9 cellular contexts compared by ENCODE assay signal in the genomic region with DNA sequence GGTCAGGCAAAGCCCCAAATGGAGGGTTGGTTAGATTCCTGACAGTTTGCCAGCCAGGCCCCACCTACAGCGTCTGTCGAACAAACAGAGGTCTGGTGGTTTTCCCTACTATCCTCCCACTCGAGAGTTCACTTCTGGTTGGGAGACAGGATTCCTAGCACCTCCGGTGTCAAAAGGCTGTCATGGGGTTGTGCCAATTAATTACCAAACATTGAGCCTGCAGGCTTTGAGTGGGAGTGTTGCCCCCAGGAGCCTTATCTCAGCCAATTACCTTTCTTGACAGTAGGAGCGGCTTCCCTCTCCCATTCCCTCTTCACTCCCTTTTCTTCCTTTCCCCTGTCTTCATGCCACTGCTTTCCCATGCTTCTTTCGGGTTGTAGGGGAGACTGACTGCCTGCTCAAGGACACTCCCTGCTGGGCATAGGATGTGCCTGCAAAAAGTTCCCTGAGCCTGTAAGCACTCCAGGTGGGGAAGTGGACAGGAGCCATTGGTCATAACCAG. TPM values are rescaled to one million over a fixed set of nuclear protein-coding genes. Genes with fewer than 3 reads are reported as not detected.
DNase-seq lines count a peak whose midpoint lies in the region; ATAC-seq and TF ChIP-seq lines count a peak whose summit lies in the region.
"Had no signal": no experiment of that assay in that cellular context is flagged by ENCODE, and none has a peak within 500 bp of the region (broad histone marks: within the 10 kb centered on the region; RNA-seq: fewer than 3 reads in every experiment).

No MANE protein-coding gene starts in this region.

- H3K27ac ChIP-seq in AG04450 (ENCODE audit: low read depth, low read length) (no peak overlapping the region), GM23338 (ENCODE audit: low read depth) (peak overlapping the region; percentile 50; the same call in 1 of the 2 replicates), VCaP (peak overlapping the region; percentile 1; the same call in 1 of the 2 replicates)

- H3K4me3 Mint-ChIP-seq in GM23338 = no peak overlapping the region
- H3K4me3 Mint-ChIP-seq in immature natural killer cell = no peak overlapping the region
- H3K4me3 Mint-ChIP-seq: T-helper 1 cell treated with Interleukin-12 subunit alpha and Interleukin-12 subunit beta and Interleukin-4 antibody, amounts not matched to agents 30 μg/mL and 1 μg/mL, for 36 hours had no signal

- H3F3A ChIP-seq in GM23338 (replicated peaks; ENCODE audit: low read depth) = peaks cover 35% of the 10 kb centered on the region

- H3K27ac Mint-ChIP-seq in GM23338 (no peak overlapping the region), immature natural killer cell (peak overlapping the region in 1 of 6 donors; percentile 17)
- H3K27ac Mint-ChIP-seq: T-helper 1 cell treated with Interleukin-12 subunit alpha and Interleukin-12 subunit beta and Interleukin-4 antibody, amounts not matched to agents 30 μg/mL and 1 μg/mL, for 36 hours had no signal

- TF ChIP-seq CTCF in AG04450 (IDR thresholded peaks at IDR 0.05; ENCODE audit: low read depth, low read length) (peak; percentile 55), GM23338 (conservative IDR thresholded peaks at IDR 0.05; ENCODE audit: low read depth in 2 of 2) (peak; percentile 50 to 66), VCaP (conservative IDR thresholded peaks at IDR 0.05) (peak; percentile 73)

- no peaks in the 10 kb centered on the region; the same call in 1 of the 2 replicates for H3K4me1 ChIP-seq in GM23338 (ENCODE audit: insufficient read depth)

- H3K9me3 ChIP-seq in AG04450 (ENCODE audit: control insufficient read depth, insufficient read depth, low read length) = no peaks in the 10 kb centered on the region

- H4K20me1 ChIP-seq in GM23338 (replicated peaks; ENCODE audit: insufficient read depth) = peaks cover 12% of the 10 kb centered on the region

- no peak overlapping the region for H3K4me3 ChIP-seq in AG04450 (ENCODE audit: low read depth, low read length)
- no peak overlapping the region for H3K4me3 ChIP-seq in GM23338

- H3K9me2 ChIP-seq in GM23338 (ENCODE audit: insufficient read depth) = no peaks in the 10 kb centered on the region; the same call in 1 of the 2 replicates

- H3K36me3 ChIP-seq in GM23338 (ENCODE audit: insufficient read depth) = peaks cover 40% of the 10 kb centered on the region

- no peak for DNase-seq in AG04450 (ENCODE audit: low read depth, low spot score)
- peak; percentile 71 for DNase-seq in GM23338 (ENCODE audit: low spot score)
- peak; percentile 75 for DNase-seq in islet precursor cell
- DNase-seq in NCI-H2029 treated with DMSO at 0.1 percent for 48 hours (lab: John Stamatoyannopoulos, UW) = no peak
- DNase-seq in immature natural killer cell = no peak
- no peak for DNase-seq in DMS79 (lab: John Stamatoyannopoulos, UW)
- DNase-seq in stimulated activated CD4-positive, alpha-beta T cell treated with anti-CD3 and anti-CD28 coated beads, Interleukin-4, amount 100 ng/mL, for 1 hour = no peak

- POLR2A ChIA-PET in AG04450 (lab: Yijun Ruan, JAX) = no interaction called here

- peak; percentile 80 for ATAC-seq in GM23338

- H3K36me3 Mint-ChIP-seq in GM23338 (ENCODE audit: low read depth) (peaks cover 61% of the 10 kb centered on the region), immature natural killer cell (peaks cover 22 to 43% (median 29%) of the 10 kb centered on the region in 3 donors)

- H3K27me3 ChIP-seq in AG04450 (ENCODE audit: control insufficient read depth, insufficient read depth, low read length) = no peaks in the 10 kb centered on the region
- no peaks in the 10 kb centered on the region for H3K27me3 ChIP-seq in GM23338 (ENCODE audit: insufficient read depth)

- H3K79me2 ChIP-seq in GM23338 (replicated peaks; ENCODE audit: insufficient read depth) = no peaks in the 10 kb centered on the region

- CTCF ChIA-PET in AG04450 (lab: Charles Lee) = interaction anchor here (0.6 to 1.1 kb wide), 2 partner anchors 35 to 125 kb away, joined by 3 read pairs; no protein-coding TSS in a partner anchor

- H3K27me3 Mint-ChIP-seq in GM23338 (ENCODE audit: insufficient read depth, low read depth, poor library complexity) (peaks cover 9% of the 10 kb centered on the region), immature natural killer cell (ENCODE audit: low read depth in 3 of 3) (peaks cover 0 to 4% (median 0%) of the 10 kb centered on the region in 3 donors)

- H3K9me3 Mint-ChIP-seq in GM23338 (no peaks in the 10 kb centered on the region; the same call in 2 of the 3 replicates), immature natural killer cell (no peaks in the 10 kb centered on the region)
- H3K9me3 Mint-ChIP-seq: T-helper 1 cell treated with Interleukin-12 subunit alpha and Interleukin-12 subunit beta and Interleukin-4 antibody, amounts not matched to agents 30 μg/mL and 1 μg/mL, for 36 hours had no signal

- H2AFZ ChIP-seq in GM23338 = no peak overlapping the region

- H3K4me2 ChIP-seq in GM23338 = no peak overlapping the region

- H3K4me1 Mint-ChIP-seq in GM23338 (peaks cover 10% of the 10 kb centered on the region; the same call in 2 of the 3 replicates), immature natural killer cell (peaks cover 0 to 3% of the 10 kb centered on the region in 2 donors)

TF ChIP-seq in GM23338, 12 proteins besides CTCF, POLR2A, EP300 and RAD21:
- TF ChIP-seq POLR2AphosphoS5 (IDR thresholded peaks at IDR 0.05; ENCODE audit: low read depth) (no peak), EZH2 (IDR thresholded peaks at IDR 0.05; ENCODE audit: low read depth, unreplicated experiment) (no peak), STAT1 (IDR thresholded peaks at IDR 0.05; ENCODE audit: unreplicated experiment) (no peak), CREB1 (CRISPR knock-in tag; IDR thresholded peaks at IDR 0.05; ENCODE audit: low read depth) (no peak), NANOG (IDR thresholded peaks at IDR 0.05; ENCODE audit: borderline replicate concordance) (no peak), JUNB (IDR thresholded peaks at IDR 0.05; ENCODE audit: unreplicated experiment) (no peak)
- TF ChIP-seq, protein P1, sequence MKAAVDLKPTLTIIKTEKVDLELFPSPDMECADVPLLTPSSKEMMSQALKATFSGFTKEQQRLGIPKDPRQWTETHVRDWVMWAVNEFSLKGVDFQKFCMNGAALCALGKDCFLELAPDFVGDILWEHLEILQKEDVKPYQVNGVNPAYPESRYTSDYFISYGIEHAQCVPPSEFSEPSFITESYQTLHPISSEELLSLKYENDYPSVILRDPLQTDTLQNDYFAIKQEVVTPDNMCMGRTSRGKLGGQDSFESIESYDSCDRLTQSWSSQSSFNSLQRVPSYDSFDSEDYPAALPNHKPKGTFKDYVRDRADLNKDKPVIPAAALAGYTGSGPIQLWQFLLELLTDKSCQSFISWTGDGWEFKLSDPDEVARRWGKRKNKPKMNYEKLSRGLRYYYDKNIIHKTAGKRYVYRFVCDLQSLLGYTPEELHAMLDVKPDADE (IDR thresholded peaks at IDR 0.05) = no peak
- TF ChIP-seq, protein P2, sequence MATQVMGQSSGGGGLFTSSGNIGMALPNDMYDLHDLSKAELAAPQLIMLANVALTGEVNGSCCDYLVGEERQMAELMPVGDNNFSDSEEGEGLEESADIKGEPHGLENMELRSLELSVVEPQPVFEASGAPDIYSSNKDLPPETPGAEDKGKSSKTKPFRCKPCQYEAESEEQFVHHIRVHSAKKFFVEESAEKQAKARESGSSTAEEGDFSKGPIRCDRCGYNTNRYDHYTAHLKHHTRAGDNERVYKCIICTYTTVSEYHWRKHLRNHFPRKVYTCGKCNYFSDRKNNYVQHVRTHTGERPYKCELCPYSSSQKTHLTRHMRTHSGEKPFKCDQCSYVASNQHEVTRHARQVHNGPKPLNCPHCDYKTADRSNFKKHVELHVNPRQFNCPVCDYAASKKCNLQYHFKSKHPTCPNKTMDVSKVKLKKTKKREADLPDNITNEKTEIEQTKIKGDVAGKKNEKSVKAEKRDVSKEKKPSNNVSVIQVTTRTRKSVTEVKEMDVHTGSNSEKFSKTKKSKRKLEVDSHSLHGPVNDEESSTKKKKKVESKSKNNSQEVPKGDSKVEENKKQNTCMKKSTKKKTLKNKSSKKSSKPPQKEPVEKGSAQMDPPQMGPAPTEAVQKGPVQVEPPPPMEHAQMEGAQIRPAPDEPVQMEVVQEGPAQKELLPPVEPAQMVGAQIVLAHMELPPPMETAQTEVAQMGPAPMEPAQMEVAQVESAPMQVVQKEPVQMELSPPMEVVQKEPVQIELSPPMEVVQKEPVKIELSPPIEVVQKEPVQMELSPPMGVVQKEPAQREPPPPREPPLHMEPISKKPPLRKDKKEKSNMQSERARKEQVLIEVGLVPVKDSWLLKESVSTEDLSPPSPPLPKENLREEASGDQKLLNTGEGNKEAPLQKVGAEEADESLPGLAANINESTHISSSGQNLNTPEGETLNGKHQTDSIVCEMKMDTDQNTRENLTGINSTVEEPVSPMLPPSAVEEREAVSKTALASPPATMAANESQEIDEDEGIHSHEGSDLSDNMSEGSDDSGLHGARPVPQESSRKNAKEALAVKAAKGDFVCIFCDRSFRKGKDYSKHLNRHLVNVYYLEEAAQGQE (IDR thresholded peaks at IDR 0.05; ENCODE audit: unreplicated experiment) = no peak

RNA-seq across cellular contexts. Expression of gene TTC36, which starts 4.7 kb away (rescaled TPM):
- not detected in 2 replicates for polyA plus RNA-seq in AG04450 (2011; rRNA removed)
- polyA minus RNA-seq in AG04450 (2011; rRNA and poly(A)+ RNA removed) = not detected in 2 replicates
- 1.0 and 3.5 TPM in 2 replicates for total RNA-seq in GM23338 (2014; rRNA removed; shearing (Covaris generic))
- polyA plus RNA-seq in GM23338 (2016; fragmentation: Nextera tagmentation; extraction: Ambion mirVana) = 0.40 TPM in 1 of 2 replicates, not detected in the other
- under 1 TPM; 0.37 to 0.50 (median 0.50) TPM for polyA plus RNA-seq in immature natural killer cell

RNA-seq across cellular contexts. Expression of gene TMEM25, which starts 8.4 kb away (rescaled TPM):
- polyA plus RNA-seq in AG04450 (2011; rRNA removed) (22.5 and 26.1 TPM in 2 replicates), GM23338 (2016; fragmentation: Nextera tagmentation; extraction: Ambion mirVana) (11.4 and 11.7 TPM in 2 replicates), immature natural killer cell (10 to 100 TPM in 2 of 3 donors, 1 to 10 TPM in 1; 9.6 to 16.8 (median 10.8) TPM)
- 20.0 and 28.8 TPM in 2 replicates for polyA minus RNA-seq in AG04450 (2011; rRNA and poly(A)+ RNA removed)
- 17.7 and 25.4 TPM in 2 replicates for total RNA-seq in GM23338 (2014; rRNA removed; shearing (Covaris generic))

RNA-seq across cellular contexts. Expression of gene IFT46, which starts 43.1 kb away (rescaled TPM):
- polyA plus RNA-seq in AG04450 (2011; rRNA removed) (40.8 and 57.2 TPM in 2 replicates), GM23338 (2016; fragmentation: Nextera tagmentation; extraction: Ambion mirVana) (4.3 and 4.6 TPM in 2 replicates), immature natural killer cell (1 to 10 TPM; 5.9 to 8.1 (median 7.4) TPM)
- 25.8 and 26.3 TPM in 2 replicates for polyA minus RNA-seq in AG04450 (2011; rRNA and poly(A)+ RNA removed)
- total RNA-seq in GM23338 (2014; rRNA removed; shearing (Covaris generic)) = 11.1 and 12.8 TPM in 2 replicates

RNA-seq across cellular contexts. Expression of gene ARCN1, which starts 49.6 kb away (rescaled TPM):
- 303 and 387 TPM in 2 replicates for polyA plus RNA-seq in AG04450 (2011; rRNA removed)
- polyA minus RNA-seq in AG04450 (2011; rRNA and poly(A)+ RNA removed) = 165 and 229 TPM in 2 replicates
- total RNA-seq in GM23338 (2014; rRNA removed; shearing (Covaris generic)) = 106 and 109 TPM in 2 replicates
- 79.9 and 83.3 TPM in 2 replicates for polyA plus RNA-seq in GM23338 (2016; fragmentation: Nextera tagmentation; extraction: Ambion mirVana)
- polyA plus RNA-seq in immature natural killer cell = 100 to 1,000 TPM in 2 of 3 donors, 10 to 100 TPM in 1; 99.9 to 164 (median 157) TPM

Comparison
In these comparisons a context has a peak if more than half of its experiments do, and no peak if none do; other contexts are left out.
1. DNase-seq: peak in GM23338 (single experiment) and islet precursor cell (single experiment); none in AG04450 (single experiment), NCI-H2029 treated with DMSO at 0.1 percent for 48 hours (single experiment), immature natural killer cell (0 of 3), DMS79 (single experiment) and stimulated activated CD4-positive, alpha-beta T cell treated with anti-CD3 and anti-CD28 coated beads, Interleukin-4, amount 100 ng/mL, for 1 hour (single experiment).
2. Peak in every context shown above with its lines, with median percentiles within 50 percentile points of each other: CTCF ChIP-seq.